ENCODE assay signal across 22 cellular contexts in the genomic region with DNA sequence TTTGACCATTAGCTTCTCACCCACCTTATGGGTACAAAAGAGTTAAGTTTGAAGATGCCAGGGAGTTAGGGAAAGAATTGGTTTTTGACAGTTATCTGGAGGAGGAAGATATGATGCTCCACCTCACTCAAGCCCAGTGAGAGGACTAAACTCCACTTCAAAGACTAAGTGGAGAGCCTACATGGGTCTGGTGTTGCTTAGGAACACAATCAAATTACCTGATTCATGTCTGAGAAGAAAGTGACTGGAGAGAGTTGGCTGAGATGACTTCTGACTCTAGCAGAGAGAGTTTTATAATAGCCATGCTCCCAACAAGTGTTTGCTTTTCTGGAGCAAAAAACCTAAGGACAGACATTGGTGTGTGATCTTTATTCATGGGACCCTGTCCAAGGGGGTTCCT. TPM values are rescaled to one million over a fixed set of nuclear protein-coding genes. Genes with fewer than 3 reads are reported as not detected.
"Had no signal": no experiment of that assay in that cellular context is flagged by ENCODE, and none has a peak within 500 bp of the region (broad histone marks: within the 10 kb centered on the region; RNA-seq: fewer than 3 reads in every experiment).

No MANE protein-coding gene starts in this region.

- DNase-seq: activated CD4-positive, alpha-beta T cell treated with anti-CD3 and anti-CD28 coated beads, Interleukin-2, amount 10 ng/mL, durations not matched to agents 24 days and 14 days; activated CD8-positive, alpha-beta memory T cell treated with anti-CD3 and anti-CD28 coated beads, Interleukin-2, amount 10 ng/mL, durations not matched to agents 7 days and 5 days; activated CD8-positive, alpha-beta T cell treated with anti-CD3 and anti-CD28 coated beads for 36 hours; activated T-cell treated with anti-CD3 and anti-CD28 coated beads for 4 hours; aorta; effector CD4-positive, alpha-beta T cell; foreskin fibroblast; left colon; lower lobe of right lung; naive thymus-derived CD4-positive, alpha-beta T cell; retina; sigmoid colon; stimulated activated CD4-positive, alpha-beta T cell treated with anti-CD3 and anti-CD28 coated beads, Interleukin-15, amount 100 ng/mL, for 24 hours; stimulated activated naive CD4-positive, alpha-beta T cell; T-helper 17 cell; testis; trophoblast cell had no signal

- H3K9me3 ChIP-seq: lower lobe of right lung, sigmoid colon, testis had no signal

- H3K36me3 ChIP-seq: lower lobe of right lung, sigmoid colon had no signal

- H3K4me3 ChIP-seq: lower lobe of right lung, sigmoid colon, smooth muscle cell, testis had no signal

- H3K4me1 ChIP-seq: lower lobe of right lung, testis had no signal

- H3K27ac ChIP-seq: lower lobe of right lung, sigmoid colon, testis, VCaP had no signal

- ATAC-seq: activated CD4-positive, CD25-positive, alpha-beta regulatory T cell treated with anti-CD3 and anti-CD28 coated beads, Interleukin-2, amount 50 U/mL, for 24 hours; activated CD8-positive, alpha-beta memory T cell treated with anti-CD3 and anti-CD28 coated beads, Interleukin-2, amount 10 ng/mL, durations not matched to agents 7 days and 5 days; activated CD8-positive, alpha-beta T cell treated with anti-CD3 and anti-CD28 coated beads for 36 hours; activated naive CD4-positive, alpha-beta T cell treated with anti-CD3 and anti-CD28 coated beads, Interleukin-2, amount 50 U/mL, for 72 hours; left colon; lower lobe of right lung; naive thymus-derived CD4-positive, alpha-beta T cell; T-helper 17 cell had no signal

- H3K27me3 ChIP-seq: sigmoid colon, testis had no signal

- H3K4me2 ChIP-seq: smooth muscle cell had no signal

RNA-seq across cellular contexts. Expression of gene SUCNR1, which starts 43.3 kb away (rescaled TPM):
- total RNA-seq: activated CD4-positive, alpha-beta T cell treated with anti-CD3 and anti-CD28 coated beads, Interleukin-2, amount 10 ng/mL, durations not matched to agents 24 days and 14 days; activated CD8-positive, alpha-beta memory T cell treated with anti-CD3 and anti-CD28 coated beads, Interleukin-2, amount 10 ng/mL, durations not matched to agents 7 days and 5 days; activated CD8-positive, alpha-beta T cell treated with anti-CD3 and anti-CD28 coated beads for 36 hours; activated naive CD4-positive, alpha-beta T cell treated with anti-CD3 and anti-CD28 coated beads, Interleukin-2, amount 50 U/mL, for 72 hours; neural crest cell; smooth muscle cell had no signal
